13 cellular contexts compared by ENCODE assay signal in genomic region chr14:103862393-103862782, GRCh38. TPM values are rescaled to one million over a fixed set of nuclear protein-coding genes. Genes with fewer than 3 reads are reported as not detected.
DNase-seq lines count a peak whose midpoint lies in the region; ATAC-seq and TF ChIP-seq lines count a peak whose summit lies in the region.
"Had no signal": no experiment of that assay in that cellular context is flagged by ENCODE, and none has a peak within 500 bp of the region (broad histone marks: within the 10 kb centered on the region; RNA-seq: fewer than 3 reads in every experiment).

No MANE protein-coding gene starts in this region.

- no peaks in the 10 kb centered on the region for H3K36me3 Mint-ChIP-seq in nephron progenitor cell (ENCODE audit: low read depth)

- intact Hi-C loops in Right ventricle myocardium superior (cut with DNase I): no loop called here
- intact Hi-C loops in left ventricle myocardium superior (cut with micrococcal nuclease): no loop called here

- peaks cover 4% of the 10 kb centered on the region for H3K27me3 Mint-ChIP-seq in nephron progenitor cell (ENCODE audit: low read depth, poor library complexity)
- H3K27me3 Mint-ChIP-seq: stimulated activated naive CD8-positive, alpha-beta T cell treated with anti-CD3 and anti-CD28 coated beads, Interleukin-15, Interleukin-2, amounts not matched to agents 100 ng/mL and 50 ng/mL, for 24 hours had no signal

- H3K4me1 Mint-ChIP-seq in nephron progenitor cell: peaks cover 37% of the 10 kb centered on the region
- H3K4me1 Mint-ChIP-seq: activated B cell treated with CpG ODN at 0.5 μM for 24 hours had no signal

- H3K4me3 Mint-ChIP-seq in nephron progenitor cell: no peak overlapping the region
- H3K4me3 Mint-ChIP-seq: activated B cell treated with CpG ODN at 0.5 μM for 24 hours; stimulated activated naive CD8-positive, alpha-beta T cell treated with anti-CD3 and anti-CD28 coated beads, Interleukin-15, Interleukin-2, amounts not matched to agents 100 ng/mL and 50 ng/mL, for 24 hours had no signal

- no peak for TF ChIP-seq CTCF in nephron progenitor cell (IDR thresholded peaks at IDR 0.05)

- DNase-seq in Right ventricle myocardium superior: peak; percentile 5
- DNase-seq in left ventricle myocardium superior: no peak
- peak; percentile 41 for DNase-seq in SHP77 treated with DMSO at 0.1 percent for 48 hours (lab: John Stamatoyannopoulos, UW)
- peak; percentile 22 for DNase-seq in islet precursor cell
- no peak for DNase-seq in nephron progenitor cell
- no peak for DNase-seq in NCI-H187 (lab: John Stamatoyannopoulos, UW)
- DNase-seq in activated CD8-positive, alpha-beta memory T cell treated with anti-CD3 and anti-CD28 coated beads, Interleukin-2, amount 50 U/mL, for 48 hours: no peak
- DNase-seq: activated B cell treated with CpG ODN at 0.5 μM for 24 hours, KBM-7, NCI-H1436 treated with DMSO at 0.1 percent for 48 hours, SW 1271 had no signal

- ATAC-seq in Right ventricle myocardium superior (ENCODE audit: poor library complexity) (no peak), left ventricle myocardium superior (no peak), GM18502 (IDR thresholded peaks at IDR 0.05; ENCODE audit: poor library complexity, unreplicated experiment) (no peak)

- H3K27ac Mint-ChIP-seq in nephron progenitor cell: no peak overlapping the region
- H3K27ac Mint-ChIP-seq: activated B cell treated with CpG ODN at 0.5 μM for 24 hours; stimulated activated naive CD8-positive, alpha-beta T cell treated with anti-CD3 and anti-CD28 coated beads, Interleukin-15, Interleukin-2, amounts not matched to agents 100 ng/mL and 50 ng/mL, for 24 hours had no signal

- H3K9me3 Mint-ChIP-seq in nephron progenitor cell: peaks cover 3% of the 10 kb centered on the region
- H3K9me3 Mint-ChIP-seq: activated B cell treated with CpG ODN at 0.5 μM for 24 hours; stimulated activated naive CD8-positive, alpha-beta T cell treated with anti-CD3 and anti-CD28 coated beads, Interleukin-15, Interleukin-2, amounts not matched to agents 100 ng/mL and 50 ng/mL, for 24 hours had no signal

RNA-seq across cellular contexts. Expression of gene PPP1R13B, which starts 15.0 kb away (rescaled TPM):
- total RNA-seq in Right ventricle myocardium superior: 107 TPM
- 107 TPM for total RNA-seq in left ventricle myocardium superior

Comparison
In these comparisons a context has a peak if more than half of its experiments do, and no peak if none do; other contexts are left out.
1. DNase-seq: peak in Right ventricle myocardium superior (single experiment), SHP77 treated with DMSO at 0.1 percent for 48 hours (single experiment) and islet precursor cell (single experiment); none in left ventricle myocardium superior (single experiment), nephron progenitor cell (single experiment), NCI-H187 (0 of 2) and activated CD8-positive, alpha-beta memory T cell treated with anti-CD3 and anti-CD28 coated beads, Interleukin-2, amount 50 U/mL, for 48 hours (single experiment).